Comparison of ENCODE assay signal across 20 cellular contexts in genomic region chr4:185741795-185742194, GRCh38.
DNase-seq lines count a peak whose midpoint lies in the region; ATAC-seq and TF ChIP-seq lines count a peak whose summit lies in the region.
"Had no signal": no experiment of that assay in that cellular context is flagged by ENCODE, and none has a peak within 500 bp of the region (broad histone marks: within the 10 kb centered on the region; RNA-seq: fewer than 3 reads in every experiment).

No MANE protein-coding gene starts in this region.

- no peak overlapping the region for H3K4me3 Mint-ChIP-seq in progenitor cell of endocrine pancreas (ENCODE audit: low read depth)
- no peak overlapping the region for H3K4me3 Mint-ChIP-seq in natural killer cell
- H3K4me3 Mint-ChIP-seq: CD8-positive, alpha-beta memory T cell; GM23338 had no signal

- H3K4me2 ChIP-seq in BLaER1 treated with 17β-estradiol and CSF1 and Interleukin-3, amounts not matched to agents 10 nM and 100 nM: peak overlapping the region in 6 of 11 experiments; percentile 12 to 67 (median 62); a peak in 8 of 22 replicates
- H3K4me2 ChIP-seq: GM23338 had no signal

- H3K27ac Mint-ChIP-seq in progenitor cell of endocrine pancreas (peak overlapping the region; percentile 67), natural killer cell (no peak overlapping the region)
- H3K27ac Mint-ChIP-seq: CD8-positive, alpha-beta memory T cell; GM23338 had no signal

- H3K9ac ChIP-seq in BLaER1 treated with 17β-estradiol and CSF1 and Interleukin-3, amounts not matched to agents 10 nM and 100 nM: no peak overlapping the region

- no peaks in the 10 kb centered on the region for H4K20me1 ChIP-seq in BLaER1 treated with 17β-estradiol and CSF1 and Interleukin-3, amounts not matched to agents 10 nM and 100 nM

- H3K27ac ChIP-seq in BLaER1 treated with 17β-estradiol and CSF1 and Interleukin-3, amounts not matched to agents 10 nM and 100 nM: peak overlapping the region in 3 of 11 experiments; percentile 17 to 71 (median 26); a peak in 4 of 22 replicates
- H3K27ac ChIP-seq in brain microvascular endothelial cell: peak overlapping the region; percentile 36
- H3K27ac ChIP-seq in right cardiac atrium (ENCODE audit: low read length): peak overlapping the region; percentile 51
- H3K27ac ChIP-seq: HL-60, RWPE1 had no signal

- H3K4me1 ChIP-seq in BLaER1 treated with 17β-estradiol and CSF1 and Interleukin-3, amounts not matched to agents 10 nM and 100 nM: peaks cover 21 to 85% (median 37%) of the 10 kb centered on the region in 10 experiments
- H3K4me1 ChIP-seq in right cardiac atrium (ENCODE audit: control insufficient read depth, insufficient read depth, low read length): peaks cover 13% of the 10 kb centered on the region
- H3K4me1 ChIP-seq: BE2C had no signal

- intact Hi-C loops in right cardiac atrium (cut with DNase I) (no loop called here), natural killer cell (cut with micrococcal nuclease) (no loop called here)

- no peaks in the 10 kb centered on the region for H3K27me3 Mint-ChIP-seq in progenitor cell of endocrine pancreas
- H3K27me3 Mint-ChIP-seq in natural killer cell (ENCODE audit: low read depth in 2 of 2): peaks cover 2 to 13% of the 10 kb centered on the region in 2 donors

- peaks cover 16% of the 10 kb centered on the region for H3K4me1 Mint-ChIP-seq in progenitor cell of endocrine pancreas (ENCODE audit: low read depth)
- peaks cover 0 to 4% of the 10 kb centered on the region in 2 donors for H3K4me1 Mint-ChIP-seq in natural killer cell
- H3K4me1 Mint-ChIP-seq: CD8-positive, alpha-beta memory T cell had no signal

- H3K36me3 Mint-ChIP-seq in progenitor cell of endocrine pancreas (ENCODE audit: insufficient read depth): peaks cover 8% of the 10 kb centered on the region
- H3K36me3 Mint-ChIP-seq in natural killer cell: no peaks in the 10 kb centered on the region
- H3K36me3 Mint-ChIP-seq: CD8-positive, alpha-beta memory T cell had no signal

- no peaks in the 10 kb centered on the region for H3K36me3 ChIP-seq in BLaER1 treated with 17β-estradiol and CSF1 and Interleukin-3, amounts not matched to agents 10 nM and 100 nM
- H3K36me3 ChIP-seq in brain microvascular endothelial cell (replicated peaks): no peaks in the 10 kb centered on the region
- H3K36me3 ChIP-seq: BE2C had no signal

- WGBS in right cardiac atrium: 63% methylated on average over 6 of the region's 6 CpGs

- no peak overlapping the region for H3K4me3 ChIP-seq in BLaER1 treated with 17β-estradiol and CSF1 and Interleukin-3, amounts not matched to agents 10 nM and 100 nM
- H3K4me3 ChIP-seq in brain microvascular endothelial cell (ENCODE audit: low read depth, low read length) (no peak overlapping the region), right cardiac atrium (ENCODE audit: low read length) (no peak overlapping the region), foreskin fibroblast (ENCODE audit: low read depth in 1 of 2, low read length in 2 of 2) (no peak overlapping the region)
- H3K4me3 ChIP-seq: GM23338 had no signal

- no peaks in the 10 kb centered on the region for H3K27me3 ChIP-seq in BLaER1 treated with 17β-estradiol and CSF1 and Interleukin-3, amounts not matched to agents 10 nM and 100 nM
- H3K27me3 ChIP-seq in brain microvascular endothelial cell (replicated peaks): no peaks in the 10 kb centered on the region
- H3K27me3 ChIP-seq in right cardiac atrium (ENCODE audit: control insufficient read depth, insufficient read depth): no peaks in the 10 kb centered on the region
- H3K27me3 ChIP-seq: BE2C had no signal

- no peak for TF ChIP-seq CTCF in brain microvascular endothelial cell (IDR thresholded peaks at IDR 0.05; ENCODE audit: low read depth, low read length, missing control alignments)
- no peak for TF ChIP-seq CTCF in progenitor cell of endocrine pancreas (IDR thresholded peaks at IDR 0.05; ENCODE audit: unreplicated experiment)
- TF ChIP-seq CTCF in foreskin fibroblast (IDR thresholded peaks at IDR 0.05; ENCODE audit: low read depth, low read length): no peak
- TF ChIP-seq CTCF in natural killer cell (IDR thresholded peaks at IDR 0.05): no peak

- in situ Hi-C loops in brain microvascular endothelial cell (cut with HindIII; ENCODE audit: low pct_ligation_motif_present, low sequenced_read_pairs): no loop called here

- DNase-seq in brain microvascular endothelial cell (no peak), right cardiac atrium (peak in 1 of 3 donors; percentile 56), progenitor cell of endocrine pancreas (ENCODE audit: low spot score, unreplicated experiment) (no peak), A172 (ENCODE audit: low spot score) (no peak), foreskin fibroblast (no peak), natural killer cell (no peak)
- DNase-seq: ACHN; BE2C; CD8-positive, alpha-beta memory T cell; DND-41; GDM1; KBM-7; NCI-H1048; NCI-H146; NCI-H2107; NCI-H526 treated with DMSO at 0.1 percent for 48 hours had no signal

- peaks cover 0 to 16% (median 0%) of the 10 kb centered on the region in 11 experiments; a peak in 1 of 22 replicates for H3K9me3 ChIP-seq in BLaER1 treated with 17β-estradiol and CSF1 and Interleukin-3, amounts not matched to agents 10 nM and 100 nM (replicated peaks in 1 of 11)
- no peaks in the 10 kb centered on the region for H3K9me3 ChIP-seq in right cardiac atrium (ENCODE audit: control insufficient read depth, low read length)
- H3K9me3 ChIP-seq: BE2C had no signal

- ATAC-seq in right cardiac atrium (no peak), natural killer cell (no peak)
- ATAC-seq: GM23338 had no signal

- H3K9me3 Mint-ChIP-seq in progenitor cell of endocrine pancreas (ENCODE audit: low read depth) (no peaks in the 10 kb centered on the region), natural killer cell (no peaks in the 10 kb centered on the region)
- H3K9me3 Mint-ChIP-seq: GM23338 had no signal
